8 cellular contexts compared by ENCODE assay signal in genomic region chr4:20305976-20306375, GRCh38. TPM values are rescaled to one million over a fixed set of nuclear protein-coding genes. Genes with fewer than 3 reads are reported as not detected.
DNase-seq lines count a peak whose midpoint lies in the region; ATAC-seq and TF ChIP-seq lines count a peak whose summit lies in the region.
"Had no signal": no experiment of that assay in that cellular context is flagged by ENCODE, and none has a peak within 500 bp of the region (broad histone marks: within the 10 kb centered on the region; RNA-seq: fewer than 3 reads in every experiment).

No MANE protein-coding gene starts in this region.

- ATAC-seq in HG03469 (IDR thresholded peaks at IDR 0.05; ENCODE audit: unreplicated experiment): no peak
- ATAC-seq in left lung: no peak

- no peaks in the 10 kb centered on the region for H3F3A ChIP-seq in PC-9 (ENCODE audit: insufficient read depth, low read depth)

- no peaks in the 10 kb centered on the region for H4K20me1 ChIP-seq in PC-9 (ENCODE audit: insufficient read depth)

- BruUV-seq in PC-9 (replicated peaks; lab: Mats Ljungman, UMichigan): no TSS peak

- H3K4me2 ChIP-seq in PC-9: no peak overlapping the region

- H3K27ac ChIP-seq in PC-9: no peak overlapping the region
- no peak overlapping the region for H3K27ac ChIP-seq in left lung

- H3K4me1 ChIP-seq in PC-9 (replicated peaks; ENCODE audit: insufficient read depth) (no peaks in the 10 kb centered on the region), left lung (no peaks in the 10 kb centered on the region)

- CTCF ChIA-PET in PC-9 (lab: Charles Lee): no interaction called here

- DNase-seq in HCEC 1CT: peak; percentile 26
- DNase-seq in NCI-H2227 treated with DMSO at 0.1 percent for 48 hours (lab: John Stamatoyannopoulos, UW): peak; percentile 7
- peak; percentile 33 for DNase-seq in epithelial cell of esophagus (ENCODE audit: low read depth)
- DNase-seq in renal cortical epithelial cell (ENCODE audit: low read depth): peak; percentile 62
- no peak for DNase-seq in PC-9
- no peak for DNase-seq in left lung
- DNase-seq: activated CD4-positive, alpha-beta T cell treated with anti-CD3 and anti-CD28 coated beads, Interleukin-2, amount 50 U/mL, for 48 hours had no signal

- no peaks in the 10 kb centered on the region for H3K27me3 ChIP-seq in PC-9 (ENCODE audit: insufficient read depth, low read depth)
- H3K27me3 ChIP-seq in left lung: no peaks in the 10 kb centered on the region

- no peaks in the 10 kb centered on the region for H3K79me2 ChIP-seq in PC-9 (ENCODE audit: low read depth)

- no peaks in the 10 kb centered on the region for H3K36me3 ChIP-seq in PC-9 (ENCODE audit: low read depth)
- H3K36me3 ChIP-seq in left lung: no peaks in the 10 kb centered on the region

- intact Hi-C loops in PC-9 (cut with micrococcal nuclease; ENCODE audit: unreplicated experiment): no loop called here
- intact Hi-C loops in left lung (cut with DNase I): no loop called here

- no peaks in the 10 kb centered on the region for H3K9me2 ChIP-seq in PC-9 (ENCODE audit: insufficient read depth)

- peak; percentile 18 for TF ChIP-seq CTCF in epithelial cell of esophagus (IDR thresholded peaks at IDR 0.05; ENCODE audit: insufficient read depth, low read depth, low read length, missing control alignments)
- TF ChIP-seq CTCF in PC-9 (conservative IDR thresholded peaks at IDR 0.05): no peak
- no peak for TF ChIP-seq CTCF in left lung (IDR thresholded peaks at IDR 0.05)

- H3K9me3 ChIP-seq in PC-9 (ENCODE audit: insufficient read depth, low read depth): no peaks in the 10 kb centered on the region
- no peaks in the 10 kb centered on the region for H3K9me3 ChIP-seq in left lung

- no peak overlapping the region for H2AFZ ChIP-seq in PC-9

- POLR2A ChIA-PET in PC-9 (lab: Charles Lee; ENCODE audit: unreplicated experiment): interaction anchor here (0.5 kb wide), 1 partner anchor 78 kb away, joined by 3 read pairs; no protein-coding TSS in a partner anchor

- no peak overlapping the region for H3K4me3 ChIP-seq in epithelial cell of esophagus (ENCODE audit: low read length)
- no peak overlapping the region for H3K4me3 ChIP-seq in PC-9
- no peak overlapping the region for H3K4me3 ChIP-seq in left lung

RNA-seq across cellular contexts. Expression of gene SLIT2, which starts 54.3 kb away (rescaled TPM):
- total RNA-seq in renal cortical epithelial cell (3.5 and 4.1 TPM in 2 replicates), PC-9 (2021) (4.8 and 5.3 TPM in 2 replicates), left lung (10 to 100 TPM; 56.9 to 66.2 TPM)

Comparison
In these comparisons a context has a peak if more than half of its experiments do, and no peak if none do; other contexts are left out.
1. DNase-seq: peak in HCEC 1CT (single experiment), NCI-H2227 treated with DMSO at 0.1 percent for 48 hours (single experiment), epithelial cell of esophagus (single experiment) and renal cortical epithelial cell (single experiment); none in PC-9 (0 of 2) and left lung (0 of 2).